Comparison of ENCODE assay signal across 22 cellular contexts in the genomic region with DNA sequence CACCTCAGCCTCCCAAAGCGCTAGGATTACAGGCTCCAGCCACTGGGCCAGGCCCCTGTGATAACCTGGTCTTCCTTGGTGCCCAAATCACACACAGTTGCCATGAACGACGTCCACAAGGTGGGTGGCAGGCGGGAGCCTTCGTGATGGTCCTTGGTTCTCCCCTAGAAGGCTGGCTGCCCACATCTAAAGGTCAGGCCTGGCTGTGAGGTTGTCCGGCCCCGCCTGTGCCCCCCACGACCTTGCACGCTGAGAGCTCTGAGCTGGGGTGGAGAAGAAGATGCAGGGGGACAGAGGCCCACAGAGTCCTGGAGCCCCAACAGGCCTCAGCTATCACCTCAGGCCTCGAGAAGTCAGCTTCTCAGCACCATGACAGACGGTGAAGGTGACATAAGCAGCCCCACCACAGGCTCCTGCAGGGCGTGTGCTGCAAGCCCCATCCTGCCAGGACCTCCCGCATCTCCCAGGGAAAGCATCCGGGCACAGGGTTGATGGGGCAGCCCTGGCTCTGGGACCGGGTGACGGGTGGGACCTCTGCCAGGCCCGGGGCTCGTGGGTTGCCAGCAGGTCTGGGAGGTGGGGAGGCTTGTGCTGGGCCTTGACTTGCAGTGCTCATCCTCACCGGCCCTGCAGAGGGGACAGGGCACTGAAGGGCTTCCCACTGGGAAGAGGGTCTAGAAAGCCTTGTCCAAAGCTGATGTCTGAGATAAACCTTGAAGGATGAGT.
DNase-seq lines count a peak whose midpoint lies in the region; ATAC-seq and TF ChIP-seq lines count a peak whose summit lies in the region.
"Had no signal": no experiment of that assay in that cellular context is flagged by ENCODE, and none has a peak within 500 bp of the region (broad histone marks: within the 10 kb centered on the region; RNA-seq: fewer than 3 reads in every experiment).

No MANE protein-coding gene starts in this region.

- H3K9me3 Mint-ChIP-seq in activated CD8-positive, alpha-beta T cell treated with anti-CD3 and anti-CD28 coated beads, Interleukin-2, amount 10 ng/mL, durations not matched to agents 7 days and 5 days (ENCODE audit: insufficient read depth), result no peaks in the 10 kb centered on the region
- no peaks in the 10 kb centered on the region for H3K9me3 Mint-ChIP-seq in activated CD8-positive, alpha-beta T cell treated with anti-CD3 and anti-CD28 coated beads for 36 hours
- H3K9me3 Mint-ChIP-seq in activated naive CD4-positive, alpha-beta T cell treated with anti-CD3 and anti-CD28 coated beads, Interleukin-2, amount 10 ng/mL, durations not matched to agents 7 days and 5 days, result no peaks in the 10 kb centered on the region
- H3K9me3 Mint-ChIP-seq: CD8-positive, alpha-beta T cell had no signal

- TF ChIP-seq POLR2A in lower leg skin (IDR thresholded peaks at IDR 0.05) (no peak), testis (IDR thresholded peaks at IDR 0.05) (no peak)

- H3K27me3 ChIP-seq in testis, result no peaks in the 10 kb centered on the region
- H3K27me3 ChIP-seq: BLaER1 treated with 17β-estradiol and CSF1 and Interleukin-3, amounts not matched to agents 10 nM and 100 nM; SJCRH30 had no signal

- TF ChIP-seq CTCF in activated CD8-positive, alpha-beta T cell treated with anti-CD3 and anti-CD28 coated beads for 36 hours (IDR thresholded peaks at IDR 0.05), result no peak
- TF ChIP-seq CTCF in lower leg skin (IDR thresholded peaks at IDR 0.05), result no peak
- no peak for TF ChIP-seq CTCF in testis (IDR thresholded peaks at IDR 0.05)

- no peaks in the 10 kb centered on the region for H3K4me1 Mint-ChIP-seq in activated CD8-positive, alpha-beta T cell treated with anti-CD3 and anti-CD28 coated beads, Interleukin-2, amount 10 ng/mL, durations not matched to agents 7 days and 5 days (ENCODE audit: low read depth)
- H3K4me1 Mint-ChIP-seq in activated CD8-positive, alpha-beta T cell treated with anti-CD3 and anti-CD28 coated beads for 36 hours (ENCODE audit: low read depth), result peaks cover 2% of the 10 kb centered on the region
- H3K4me1 Mint-ChIP-seq in activated naive CD4-positive, alpha-beta T cell treated with anti-CD3 and anti-CD28 coated beads, Interleukin-2, amount 10 ng/mL, durations not matched to agents 7 days and 5 days, result no peaks in the 10 kb centered on the region

- no peak for ATAC-seq in activated CD8-positive, alpha-beta T cell treated with anti-CD3 and anti-CD28 coated beads, Interleukin-2, amount 10 ng/mL, durations not matched to agents 7 days and 5 days
- no peak for ATAC-seq in activated CD8-positive, alpha-beta T cell treated with anti-CD3 and anti-CD28 coated beads for 36 hours
- ATAC-seq: CD8-positive, alpha-beta T cell; GM12878 had no signal

- H3K27ac Mint-ChIP-seq in activated CD8-positive, alpha-beta T cell treated with anti-CD3 and anti-CD28 coated beads, Interleukin-2, amount 10 ng/mL, durations not matched to agents 7 days and 5 days, result no peak overlapping the region
- no peak overlapping the region for H3K27ac Mint-ChIP-seq in activated CD8-positive, alpha-beta T cell treated with anti-CD3 and anti-CD28 coated beads for 36 hours
- no peak overlapping the region for H3K27ac Mint-ChIP-seq in activated naive CD4-positive, alpha-beta T cell treated with anti-CD3 and anti-CD28 coated beads, Interleukin-2, amount 10 ng/mL, durations not matched to agents 7 days and 5 days
- H3K27ac Mint-ChIP-seq: CD8-positive, alpha-beta T cell had no signal

- H3K9me3 ChIP-seq in testis, result no peaks in the 10 kb centered on the region
- H3K9me3 ChIP-seq: SJCRH30 had no signal

- WGBS in lower leg skin, 2 donors, result 80 to 83% methylated on average over 9 to 19 of the region's 19 CpGs
- WGBS in testis, 2 donors, result 82 to 84% methylated on average over 6 to 19 of the region's 19 CpGs

- H3K27me3 Mint-ChIP-seq in activated CD8-positive, alpha-beta T cell treated with anti-CD3 and anti-CD28 coated beads, Interleukin-2, amount 10 ng/mL, durations not matched to agents 7 days and 5 days (ENCODE audit: low read depth), result peaks cover 7% of the 10 kb centered on the region
- no peaks in the 10 kb centered on the region for H3K27me3 Mint-ChIP-seq in activated CD8-positive, alpha-beta T cell treated with anti-CD3 and anti-CD28 coated beads for 36 hours
- H3K27me3 Mint-ChIP-seq in activated naive CD4-positive, alpha-beta T cell treated with anti-CD3 and anti-CD28 coated beads, Interleukin-2, amount 10 ng/mL, durations not matched to agents 7 days and 5 days, result peaks cover 15% of the 10 kb centered on the region

- H3K27ac ChIP-seq in testis, result peak overlapping the region; percentile 25 to 69
- H3K27ac ChIP-seq: BLaER1 treated with 17β-estradiol and CSF1 and Interleukin-3, amounts not matched to agents 10 nM and 100 nM; GM23248; SJCRH30 had no signal

- peaks cover 12% of the 10 kb centered on the region for H3K4me1 ChIP-seq in testis
- H3K4me1 ChIP-seq: SJCRH30 had no signal

- CTCF ChIA-PET in activated CD8-positive, alpha-beta T cell treated with anti-CD3 and anti-CD28 coated beads, Interleukin-2, amount 10 ng/mL, durations not matched to agents 7 days and 5 days (lab: Charles Lee), result no interaction called here
- CTCF ChIA-PET in activated CD8-positive, alpha-beta T cell treated with anti-CD3 and anti-CD28 coated beads for 36 hours (lab: Charles Lee), result interaction anchor here (1.1 kb wide), 1 partner anchor 147 kb away, joined by 3 read pairs; no protein-coding TSS in a partner anchor
- CTCF ChIA-PET in activated naive CD4-positive, alpha-beta T cell treated with anti-CD3 and anti-CD28 coated beads, Interleukin-2, amount 10 ng/mL, durations not matched to agents 7 days and 5 days (lab: Charles Lee), result no interaction called here

- no peaks in the 10 kb centered on the region for H3K36me3 ChIP-seq in testis (ENCODE audit: low read depth, missing control alignments)
- H3K36me3 ChIP-seq: BLaER1 treated with 17β-estradiol and CSF1 and Interleukin-3, amounts not matched to agents 10 nM and 100 nM; SJCRH30 had no signal

- H3K4me3 Mint-ChIP-seq in activated CD8-positive, alpha-beta T cell treated with anti-CD3 and anti-CD28 coated beads, Interleukin-2, amount 10 ng/mL, durations not matched to agents 7 days and 5 days, result no peak overlapping the region
- H3K4me3 Mint-ChIP-seq in activated CD8-positive, alpha-beta T cell treated with anti-CD3 and anti-CD28 coated beads for 36 hours, result no peak overlapping the region
- no peak overlapping the region for H3K4me3 Mint-ChIP-seq in activated naive CD4-positive, alpha-beta T cell treated with anti-CD3 and anti-CD28 coated beads, Interleukin-2, amount 10 ng/mL, durations not matched to agents 7 days and 5 days
- H3K4me3 Mint-ChIP-seq: CD8-positive, alpha-beta T cell had no signal

- POLR2A ChIA-PET in activated CD8-positive, alpha-beta T cell treated with anti-CD3 and anti-CD28 coated beads, Interleukin-2, amount 10 ng/mL, durations not matched to agents 7 days and 5 days (lab: Charles Lee), result no interaction called here
- POLR2A ChIA-PET in activated CD8-positive, alpha-beta T cell treated with anti-CD3 and anti-CD28 coated beads for 36 hours (lab: Charles Lee), result no interaction called here

- intact Hi-C loops in activated CD8-positive, alpha-beta T cell treated with anti-CD3 and anti-CD28 coated beads for 36 hours (cut with micrococcal nuclease), result no loop called here
- intact Hi-C loops in lower leg skin (cut with DNase I; ENCODE audit: low total_unique reads) (no loop called here), testis (cut with DNase I; ENCODE audit: low total_unique reads) (no loop called here)

- H3K36me3 Mint-ChIP-seq in activated CD8-positive, alpha-beta T cell treated with anti-CD3 and anti-CD28 coated beads, Interleukin-2, amount 10 ng/mL, durations not matched to agents 7 days and 5 days (ENCODE audit: low read depth), result no peaks in the 10 kb centered on the region
- H3K36me3 Mint-ChIP-seq in activated CD8-positive, alpha-beta T cell treated with anti-CD3 and anti-CD28 coated beads for 36 hours (ENCODE audit: low read depth), result no peaks in the 10 kb centered on the region
- H3K36me3 Mint-ChIP-seq in activated naive CD4-positive, alpha-beta T cell treated with anti-CD3 and anti-CD28 coated beads, Interleukin-2, amount 10 ng/mL, durations not matched to agents 7 days and 5 days, result no peaks in the 10 kb centered on the region
- H3K36me3 Mint-ChIP-seq: CD8-positive, alpha-beta T cell had no signal

- H3K4me3 ChIP-seq in lower leg skin (ENCODE audit: low read depth, poor library complexity, severe bottlenecking) (no peak overlapping the region), testis (no peak overlapping the region)
- H3K4me3 ChIP-seq: BLaER1 treated with 17β-estradiol and CSF1 and Interleukin-3, amounts not matched to agents 10 nM and 100 nM; GM12878; GM23248; SJCRH30 had no signal

- DNase-seq in activated CD8-positive, alpha-beta T cell treated with anti-CD3 and anti-CD28 coated beads, Interleukin-2, amount 10 ng/mL, durations not matched to agents 7 days and 5 days, result peak; percentile 11
- DNase-seq in activated CD8-positive, alpha-beta T cell treated with anti-CD3 and anti-CD28 coated beads for 36 hours, result no peak
- peak; percentile 9 to 67 for DNase-seq in lower leg skin (ENCODE audit: low spot score in 2 of 2)
- no peak for DNase-seq in testis
- no peak for DNase-seq in activated naive CD4-positive, alpha-beta T cell treated with anti-CD3 and anti-CD28 coated beads, Interleukin-2, amount 10 ng/mL, durations not matched to agents 7 days and 5 days
- no peak for DNase-seq in activated T-cell treated with anti-CD3 and anti-CD28 coated beads, Interleukin-2, amount 50 U/mL, for 48 hours
- DNase-seq in NCI-H69 (lab: John Stamatoyannopoulos, UW), result no peak
- DNase-seq: 8988T; CD8-positive, alpha-beta T cell; DND-41; GM23248; HCEC 1CT; KG1; NCI-H1092 treated with DMSO at 0.1 percent for 48 hours; NCI-H1436 treated with DMSO at 0.1 percent for 48 hours; NCI-H2081 treated with DMSO at 0.1 percent for 48 hours; NCI-H2171 treated with DMSO at 0.1 percent for 48 hours; NCI-H524 treated with DMSO at 0.1 percent for 48 hours; OCI-M1; SJCRH30 had no signal

Comparison
In these comparisons a context has a peak if more than half of its experiments do, and no peak if none do; other contexts are left out.
1. DNase-seq: peak in activated CD8-positive, alpha-beta T cell treated with anti-CD3 and anti-CD28 coated beads, Interleukin-2, amount 10 ng/mL, durations not matched to agents 7 days and 5 days (single experiment) and lower leg skin (2 of 2); none in activated CD8-positive, alpha-beta T cell treated with anti-CD3 and anti-CD28 coated beads for 36 hours (single experiment), testis (single experiment), activated naive CD4-positive, alpha-beta T cell treated with anti-CD3 and anti-CD28 coated beads, Interleukin-2, amount 10 ng/mL, durations not matched to agents 7 days and 5 days (single experiment), activated T-cell treated with anti-CD3 and anti-CD28 coated beads, Interleukin-2, amount 50 U/mL, for 48 hours (0 of 2) and NCI-H69 (single experiment).